In genomic region chr15:57705746-57706404, GRCh38 we compare ENCODE assay signal across 8 cellular contexts. TPM values are rescaled to one million over a fixed set of nuclear protein-coding genes. Genes with fewer than 3 reads are reported as not detected.
DNase-seq lines count a peak whose midpoint lies in the region; ATAC-seq, FAIRE-seq and TF ChIP-seq lines count a peak whose summit lies in the region.

No MANE protein-coding gene starts in this region.

- no peaks in the 10 kb centered on the region for H3K9me3 ChIP-seq in Caco-2
- H3K9me3 ChIP-seq in OCI-LY3 (ENCODE audit: insufficient read depth, low read length), result no peaks in the 10 kb centered on the region
- no peaks in the 10 kb centered on the region for H3K9me3 ChIP-seq in esophagus (ENCODE audit: control insufficient read depth in 2 of 2, insufficient read depth in 1 of 2, low read depth in 1 of 2, low read length in 1 of 2)

- DNase-seq in Caco-2, result no peak
- DNase-seq in omental fat pad (ENCODE audit: low spot score), result no peak
- no peak for DNase-seq in HTR-8/SVneo (ENCODE audit: insufficient read length, low spot score)
- no peak for DNase-seq in SW 1271 (lab: John Stamatoyannopoulos, UW)
- DNase-seq in GM12891 (ENCODE audit: insufficient read length, low spot score), result no peak

- no peak for TF ChIP-seq CTCF in Caco-2 (IDR thresholded peaks at IDR 0.05; ENCODE audit: insufficient read depth in 1 of 2, low read depth in 1 of 2, low read length in 1 of 2, severe bottlenecking in 1 of 2, unreplicated experiment in 1 of 2)
- no peak for TF ChIP-seq CTCF in OCI-LY3 (IDR thresholded peaks at IDR 0.05; ENCODE audit: low read depth, low read length)
- TF ChIP-seq CTCF in omental fat pad (IDR thresholded peaks at IDR 0.05), result no peak

- 71 to 75% methylated on average over 12 of the region's 12 CpGs for WGBS in esophagus, 2 donors

- H3K4me3 ChIP-seq in Caco-2 (ENCODE audit: low read depth, low read length), result peak overlapping the region; percentile 98
- peak overlapping the region; percentile 90 for H3K4me3 ChIP-seq in OCI-LY3 (ENCODE audit: low read length)
- peak overlapping the region; percentile 82 to 85 for H3K4me3 ChIP-seq in esophagus (ENCODE audit: low read depth in 1 of 2, low read length in 2 of 2)

- H3K4me2 ChIP-seq in OCI-LY3 (ENCODE audit: low read length), result peak overlapping the region; percentile 83

- no peak for TF ChIP-seq POLR2A in GM12891 (IDR thresholded peaks at IDR 0.05; ENCODE audit: low read depth, low read length)

- POLR2A ChIA-PET in Caco-2 (lab: Charles Lee), result interaction anchor here (0.7 to 1.8 kb wide), 7 partner anchors 15 to 154 kb away, joined by 3 to 7 read pairs (median 4); no protein-coding TSS in a partner anchor

- peak overlapping the region; percentile 81 for H3K4me3 Mint-ChIP-seq in Caco-2 (ENCODE audit: unreplicated experiment)

- peak overlapping the region; percentile 84 for H2AFZ ChIP-seq in OCI-LY3 (ENCODE audit: low read depth, low read length)

- peaks cover 39% of the 10 kb centered on the region for H3K36me3 Mint-ChIP-seq in Caco-2 (ENCODE audit: insufficient read depth, unreplicated experiment)

- H3K79me2 ChIP-seq in OCI-LY3 (ENCODE audit: low read length), result peaks cover 46% of the 10 kb centered on the region

- H3K36me3 ChIP-seq in Caco-2 (ENCODE audit: control insufficient read depth, insufficient read depth, low read length), result no peaks in the 10 kb centered on the region; the same call in 1 of the 2 replicates
- peaks cover 21% of the 10 kb centered on the region for H3K36me3 ChIP-seq in OCI-LY3 (replicated peaks; ENCODE audit: low read depth, low read length)
- H3K36me3 ChIP-seq in esophagus (ENCODE audit: control insufficient read depth in 2 of 2, insufficient read depth in 2 of 2, low read length in 1 of 2), result peaks cover 0 to 3% of the 10 kb centered on the region in 2 donors

- H3K4me1 ChIP-seq in Caco-2, result peaks cover 10% of the 10 kb centered on the region; the same call in 1 of the 2 replicates
- peaks cover 17% of the 10 kb centered on the region for H3K4me1 ChIP-seq in OCI-LY3 (ENCODE audit: low read length)
- peaks cover 0 to 3% of the 10 kb centered on the region in 2 donors for H3K4me1 ChIP-seq in esophagus (ENCODE audit: control insufficient read depth in 2 of 2, insufficient read depth in 2 of 2, low read length in 1 of 2)

- H3K27ac ChIP-seq in OCI-LY3 (ENCODE audit: low read length), result peak overlapping the region; percentile 59
- peak overlapping the region; percentile 72 to 96 for H3K27ac ChIP-seq in esophagus (ENCODE audit: low read depth in 2 of 2, low read length in 1 of 2)

- peaks cover 4% of the 10 kb centered on the region for H3K27me3 Mint-ChIP-seq in Caco-2 (ENCODE audit: insufficient read depth, unreplicated experiment)

- TSS peak; percentile 99 for BruUV-seq in Caco-2 (replicated peaks; lab: Mats Ljungman, UMichigan)

- no peaks in the 10 kb centered on the region for H3K9me3 Mint-ChIP-seq in Caco-2 (ENCODE audit: unreplicated experiment)

- H3K27ac Mint-ChIP-seq in Caco-2 (ENCODE audit: unreplicated experiment), result peak overlapping the region; percentile 82

- no peak for FAIRE-seq in HTR-8/SVneo (lab: Jason Lieb, UNC)
- FAIRE-seq in GM12891 (lab: Jason Lieb, UNC), result no peak

- H3K9ac ChIP-seq in OCI-LY3 (ENCODE audit: low read length), result peak overlapping the region; percentile 94

- intact Hi-C loops in Caco-2 (cut with micrococcal nuclease; ENCODE audit: unreplicated experiment), result loop anchor here (1.0 kb wide), 1 partner anchor 31 kb away; no protein-coding TSS in a partner anchor

- peak; percentile 8 for ATAC-seq in omental fat pad (ENCODE audit: low FRiP score)
- no peak for ATAC-seq in HG02623 (IDR thresholded peaks at IDR 0.05; ENCODE audit: unreplicated experiment)

- CTCF ChIA-PET in Caco-2 (lab: Charles Lee), result interaction anchor here (0.6 to 2.0 kb wide), 2 partner anchors 27 to 1460 kb away, joined by 3 to 15 read pairs; no protein-coding TSS in a partner anchor

- peaks cover 8% of the 10 kb centered on the region for H3K4me1 Mint-ChIP-seq in Caco-2 (ENCODE audit: low read depth, unreplicated experiment)

- H4K20me1 ChIP-seq in OCI-LY3 (ENCODE audit: insufficient read depth, low read length), result peaks cover 6% of the 10 kb centered on the region; the same call in 1 of the 2 replicates

- H3K27me3 ChIP-seq in Caco-2 (replicated peaks; ENCODE audit: control insufficient read depth, insufficient read depth, low read length) (no peaks in the 10 kb centered on the region), OCI-LY3 (ENCODE audit: low read depth, low read length) (no peaks in the 10 kb centered on the region), esophagus (ENCODE audit: control insufficient read depth in 1 of 2, insufficient read depth in 2 of 2, low read length in 2 of 2) (no peaks in the 10 kb centered on the region)

TF ChIP-seq in GM12891, 5 proteins besides CTCF, POLR2A, EP300 and RAD21:
- no peak for TF ChIP-seq PAX5 (IDR thresholded peaks at IDR 0.05; ENCODE audit: insufficient read depth, low read length, severe bottlenecking)
- TF ChIP-seq POLR2AphosphoS5 (IDR thresholded peaks at IDR 0.05; ENCODE audit: low read depth, low read length), result no peak
- TF ChIP-seq SPI1 (IDR thresholded peaks at IDR 0.05; ENCODE audit: low read depth, low read length), result no peak
- no peak for TF ChIP-seq TAF1 (IDR thresholded peaks at IDR 0.05; ENCODE audit: low read depth, low read length)
- TF ChIP-seq POU2F2 (IDR thresholded peaks at IDR 0.05; ENCODE audit: low read depth, low read length), result no peak

RNA-seq across cellular contexts. Expression of gene POLR2M, which starts 0.6 kb away (rescaled TPM):
- 74.7 and 81.6 TPM in 2 replicates for total RNA-seq in Caco-2 (2022)
- 10 to 100 TPM; 11.9 to 67.9 TPM for polyA plus RNA-seq in esophagus
- 100 to 1,000 TPM in 2 of 4 donors, 10 to 100 TPM in 2; 60.4 to 186 (median 90.5) TPM for total RNA-seq in omental fat pad
- 43.6 TPM for polyA plus RNA-seq in GM12891 (2012; ENCODE audit: low read depth, missing spikeins)
